ENCODE assay signal across 22 cellular contexts in genomic region chr4:887034-887763, GRCh38.
"Had no signal": no experiment of that assay in that cellular context is flagged by ENCODE, and none has a peak within 500 bp of the region (broad histone marks: within the 10 kb centered on the region; RNA-seq: fewer than 3 reads in every experiment).

No MANE protein-coding gene starts in this region.

- ATAC-seq: activated CD8-positive, alpha-beta memory T cell treated with anti-CD3 and anti-CD28 coated beads, Interleukin-2, amount 10 ng/mL, durations not matched to agents 7 days and 5 days; foreskin keratinocyte; left lobe of liver; lower lobe of right lung; naive thymus-derived CD4-positive, alpha-beta T cell; stimulated activated naive B cell treated with anti-CD40 and anti-IgM and Interleukin-4, amounts not matched to agents 10 μg/mL and 1 μg/mL and 100 μg/mL, for 72 hours had no signal

- H3K27me3 Mint-ChIP-seq: activated CD4-positive, alpha-beta memory T cell treated with anti-CD3 and anti-CD28 coated beads for 36 hours; activated CD8-positive, alpha-beta memory T cell treated with anti-CD3 and anti-CD28 coated beads, Interleukin-2, amount 10 ng/mL, durations not matched to agents 7 days and 5 days; activated naive CD8-positive, alpha-beta T cell; brain; naive thymus-derived CD4-positive, alpha-beta T cell; stimulated activated naive B cell treated with anti-CD40 and anti-IgM and Interleukin-4, amounts not matched to agents 10 μg/mL and 1 μg/mL and 100 μg/mL, for 72 hours had no signal

- DNase-seq: activated CD4-positive, alpha-beta memory T cell treated with anti-CD3 and anti-CD28 coated beads for 36 hours; activated CD4-positive, alpha-beta T cell treated with anti-CD3 and anti-CD28 coated beads for 48 hours; activated CD8-positive, alpha-beta memory T cell treated with anti-CD3 and anti-CD28 coated beads, Interleukin-2, amount 10 ng/mL, durations not matched to agents 7 days and 5 days; activated gamma-delta T cell treated with Interleukin-2 at 50 U/mL for 16 hours; activated T-cell treated with anti-CD3 and anti-CD28 coated beads for 4 hours; amniotic stem cell; effector CD4-positive, alpha-beta T cell; foreskin keratinocyte; lower lobe of right lung; naive thymus-derived CD4-positive, alpha-beta T cell; retina; stimulated activated CD4-positive, alpha-beta T cell treated with anti-CD3 and anti-CD28 coated beads, Interleukin-2, amount 100 ng/mL, for 48 hours; stimulated activated CD8-positive, alpha-beta memory T cell treated with anti-CD3 and anti-CD28 coated beads, Interleukin-4, amount 100 ng/mL, for 48 hours; stimulated activated naive B cell treated with anti-CD40 and anti-IgM and Interleukin-4, amounts not matched to agents 10 μg/mL and 1 μg/mL and 100 μg/mL, for 72 hours; testis had no signal

- H3K4me1 Mint-ChIP-seq: activated CD8-positive, alpha-beta memory T cell treated with anti-CD3 and anti-CD28 coated beads, Interleukin-2, amount 10 ng/mL, durations not matched to agents 7 days and 5 days; brain; neural crest cell; stimulated activated naive B cell treated with anti-CD40 and anti-IgM and Interleukin-4, amounts not matched to agents 10 μg/mL and 1 μg/mL and 100 μg/mL, for 72 hours had no signal

- H3K27ac Mint-ChIP-seq: activated CD4-positive, alpha-beta memory T cell treated with anti-CD3 and anti-CD28 coated beads for 36 hours; activated CD8-positive, alpha-beta memory T cell treated with anti-CD3 and anti-CD28 coated beads, Interleukin-2, amount 10 ng/mL, durations not matched to agents 7 days and 5 days; activated naive CD8-positive, alpha-beta T cell; T-helper 1 cell treated with Interleukin-12 subunit alpha and Interleukin-12 subunit beta and Interleukin-4 antibody, amounts not matched to agents 30 μg/mL and 1 μg/mL, for 36 hours had no signal

- FAIRE-seq: endometrium had no signal

- H3K9me3 Mint-ChIP-seq: activated CD4-positive, alpha-beta memory T cell treated with anti-CD3 and anti-CD28 coated beads for 36 hours; brain; T-helper 1 cell treated with Interleukin-12 subunit alpha and Interleukin-12 subunit beta and Interleukin-4 antibody, amounts not matched to agents 30 μg/mL and 1 μg/mL, for 36 hours had no signal

- H3K4me1 ChIP-seq: foreskin keratinocyte, lower lobe of right lung, testis, upper lobe of left lung had no signal

- H3K9me3 ChIP-seq: lower lobe of right lung, testis, upper lobe of left lung had no signal

- H3K27me3 ChIP-seq: foreskin keratinocyte, testis, upper lobe of left lung had no signal

- H3K27ac ChIP-seq: foreskin keratinocyte, lower lobe of right lung, testis, upper lobe of left lung had no signal

- H3K4me3 ChIP-seq: lower lobe of right lung, testis, upper lobe of left lung had no signal

- H3K4me3 Mint-ChIP-seq: activated CD4-positive, alpha-beta memory T cell treated with anti-CD3 and anti-CD28 coated beads for 36 hours; activated CD8-positive, alpha-beta memory T cell treated with anti-CD3 and anti-CD28 coated beads, Interleukin-2, amount 10 ng/mL, durations not matched to agents 7 days and 5 days; activated naive CD8-positive, alpha-beta T cell; brain; naive thymus-derived CD4-positive, alpha-beta T cell; neural crest cell; stimulated activated naive B cell treated with anti-CD40 and anti-IgM and Interleukin-4, amounts not matched to agents 10 μg/mL and 1 μg/mL and 100 μg/mL, for 72 hours; T-helper 1 cell treated with Interleukin-12 subunit alpha and Interleukin-12 subunit beta and Interleukin-4 antibody, amounts not matched to agents 30 μg/mL and 1 μg/mL, for 36 hours had no signal
